10 cellular contexts compared by ENCODE assay signal in the genomic region with DNA sequence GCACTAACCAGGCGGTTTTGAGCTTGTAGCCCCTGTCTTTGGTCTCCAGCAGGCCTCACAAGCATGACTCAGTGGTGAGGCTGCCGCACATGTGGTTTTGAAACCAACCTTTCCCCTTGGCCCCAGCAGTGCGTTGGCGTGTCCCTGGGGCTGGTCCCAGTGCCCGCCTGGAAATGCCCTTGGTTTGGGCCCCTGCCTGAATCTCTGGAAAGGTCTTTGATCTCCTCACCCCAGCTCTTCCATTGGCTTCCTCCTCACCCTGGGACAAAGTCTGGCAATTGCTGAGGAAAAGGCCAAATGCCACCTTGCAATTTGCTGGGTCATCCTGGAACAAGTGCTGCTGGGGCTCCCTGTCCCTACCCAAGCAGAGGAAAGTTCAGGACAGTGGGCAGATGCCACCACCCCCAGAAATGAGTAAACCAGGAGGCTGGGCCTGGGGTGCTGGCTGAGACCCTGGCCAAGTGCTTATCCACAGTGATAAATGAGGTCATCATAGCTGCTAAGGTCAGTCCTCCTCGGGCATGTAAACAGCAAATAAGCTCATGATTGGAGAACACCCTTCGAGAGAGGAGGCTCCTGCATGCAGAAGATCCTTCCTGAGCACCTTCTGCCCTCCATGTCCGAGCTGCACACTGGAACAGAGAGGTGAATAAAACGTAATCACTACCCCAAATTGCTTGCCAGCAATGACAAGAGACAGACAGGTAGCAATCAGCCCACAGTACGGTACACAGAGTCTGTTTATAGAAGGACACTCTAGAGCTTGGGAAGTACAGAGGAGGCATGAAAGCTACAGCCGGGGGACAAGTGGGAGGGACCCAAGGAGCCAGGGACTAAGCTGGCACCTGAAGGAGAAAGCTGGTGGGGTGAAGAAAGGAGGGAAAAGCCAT.
DNase-seq lines count a peak whose midpoint lies in the region; ATAC-seq and TF ChIP-seq lines count a peak whose summit lies in the region.
"Had no signal": no experiment of that assay in that cellular context is flagged by ENCODE, and none has a peak within 500 bp of the region (broad histone marks: within the 10 kb centered on the region; RNA-seq: fewer than 3 reads in every experiment).

No MANE protein-coding gene starts in this region.

- intact Hi-C loops in activated T-helper 2 cell treated with anti-CD3 and anti-CD28 coated beads, Interferon-gamma antibody, Interleukin-2, Interleukin-4, amounts not matched to agents 10 μg/mL and 5 μg/mL and 100 μg/mL, durations not matched to agents 14 hours and 24 hours and 36 hours (cut with micrococcal nuclease): loop anchor here (10.0 kb wide), 2 partner anchors 96 to 186 kb away; a partner anchor contains a TSS

- H3K9me3 ChIP-seq in Peyer's patch: no peaks in the 10 kb centered on the region
- H3K9me3 ChIP-seq: prostate gland had no signal

- ATAC-seq in HG03521 (IDR thresholded peaks at IDR 0.05; ENCODE audit: unreplicated experiment): no peak

- H3K4me1 ChIP-seq in Peyer's patch: peaks cover 0 to 24% (median 0%) of the 10 kb centered on the region in 4 donors
- H3K4me1 ChIP-seq: prostate gland had no signal

- no peaks in the 10 kb centered on the region for H3K4me1 Mint-ChIP-seq in activated T-helper 2 cell treated with anti-CD3 and anti-CD28 coated beads, Interferon-gamma antibody, Interleukin-2, Interleukin-4, amounts not matched to agents 10 μg/mL and 5 μg/mL and 100 μg/mL, durations not matched to agents 14 hours and 24 hours and 36 hours (ENCODE audit: low read depth)

- no peaks in the 10 kb centered on the region for H3K9me3 Mint-ChIP-seq in activated T-helper 2 cell treated with anti-CD3 and anti-CD28 coated beads, Interferon-gamma antibody, Interleukin-2, Interleukin-4, amounts not matched to agents 10 μg/mL and 5 μg/mL and 100 μg/mL, durations not matched to agents 14 hours and 24 hours and 36 hours

- no peaks in the 10 kb centered on the region for H3K27me3 ChIP-seq in Peyer's patch

- H3K36me3 ChIP-seq in Peyer's patch: no peaks in the 10 kb centered on the region
- H3K36me3 ChIP-seq: prostate gland, WERI-Rb-1 had no signal

- peak overlapping the region in 3 of 4 donors; percentile 51 to 83 (median 80) for H3K27ac ChIP-seq in Peyer's patch
- H3K27ac ChIP-seq: prostate gland, WERI-Rb-1 had no signal

- no peak overlapping the region for H3K4me3 Mint-ChIP-seq in activated T-helper 2 cell treated with anti-CD3 and anti-CD28 coated beads, Interferon-gamma antibody, Interleukin-2, Interleukin-4, amounts not matched to agents 10 μg/mL and 5 μg/mL and 100 μg/mL, durations not matched to agents 14 hours and 24 hours and 36 hours (ENCODE audit: low read depth)

- peaks cover 2% of the 10 kb centered on the region for H3K27me3 Mint-ChIP-seq in activated T-helper 2 cell treated with anti-CD3 and anti-CD28 coated beads, Interferon-gamma antibody, Interleukin-2, Interleukin-4, amounts not matched to agents 10 μg/mL and 5 μg/mL and 100 μg/mL, durations not matched to agents 14 hours and 24 hours and 36 hours (ENCODE audit: low read depth)

- in situ Hi-C loops in GM13976 (cut with MboI; ENCODE audit: low sequenced_read_pairs, unreplicated experiment): no loop called here

- H3K36me3 Mint-ChIP-seq in activated T-helper 2 cell treated with anti-CD3 and anti-CD28 coated beads, Interferon-gamma antibody, Interleukin-2, Interleukin-4, amounts not matched to agents 10 μg/mL and 5 μg/mL and 100 μg/mL, durations not matched to agents 14 hours and 24 hours and 36 hours (ENCODE audit: low read depth): no peaks in the 10 kb centered on the region

- TF ChIP-seq POLR2A in Peyer's patch (IDR thresholded peaks at IDR 0.05): peak; percentile 16 to 70

- DNase-seq in A172 (ENCODE audit: low spot score) (peak; percentile 87), GM13976 (ENCODE audit: low spot score) (peak; percentile 51), Peyer's patch (peak in 2 of 3 donors; percentile 83), foreskin fibroblast (peak; percentile 75 to 79), occipital lobe (lab: John Stamatoyannopoulos, UW) (no peak), NCI-H82 treated with DMSO at 0.1 percent for 48 hours (lab: John Stamatoyannopoulos, UW; ENCODE audit: unreplicated experiment) (no peak)
- DNase-seq in activated T-helper 2 cell treated with anti-CD3 and anti-CD28 coated beads, Interferon-gamma antibody, Interleukin-2, Interleukin-4, amounts not matched to agents 10 μg/mL and 5 μg/mL and 100 μg/mL, durations not matched to agents 14 hours and 24 hours and 36 hours (ENCODE audit: low spot score): no peak
- DNase-seq: WERI-Rb-1 had no signal

- H3K4me3 ChIP-seq in Peyer's patch (no peak overlapping the region), foreskin fibroblast (ENCODE audit: low read depth in 1 of 2, low read length in 2 of 2) (no peak overlapping the region)
- H3K4me3 ChIP-seq: prostate gland had no signal

- TF ChIP-seq CTCF in GM13976 (IDR thresholded peaks at IDR 0.05; ENCODE audit: borderline replicate concordance, control extremely low read depth, extremely low read depth, insufficient read depth, missing control alignments): no peak
- no peak for TF ChIP-seq CTCF in Peyer's patch (IDR thresholded peaks at IDR 0.05)
- no peak for TF ChIP-seq CTCF in foreskin fibroblast (IDR thresholded peaks at IDR 0.05; ENCODE audit: low read depth, low read length)

- no peak overlapping the region for H3K27ac Mint-ChIP-seq in activated T-helper 2 cell treated with anti-CD3 and anti-CD28 coated beads, Interferon-gamma antibody, Interleukin-2, Interleukin-4, amounts not matched to agents 10 μg/mL and 5 μg/mL and 100 μg/mL, durations not matched to agents 14 hours and 24 hours and 36 hours

Comparison
In these comparisons a context has a peak if more than half of its experiments do, and no peak if none do; other contexts are left out.
1. DNase-seq: peak in A172 (single experiment), GM13976 (single experiment), Peyer's patch (2 of 3) and foreskin fibroblast (2 of 2); none in activated T-helper 2 cell treated with anti-CD3 and anti-CD28 coated beads, Interferon-gamma antibody, Interleukin-2, Interleukin-4, amounts not matched to agents 10 μg/mL and 5 μg/mL and 100 μg/mL, durations not matched to agents 14 hours and 24 hours and 36 hours (single experiment), occipital lobe (single experiment) and NCI-H82 treated with DMSO at 0.1 percent for 48 hours (single experiment).